ENCODE assay signal across 28 cellular contexts in the genomic region with DNA sequence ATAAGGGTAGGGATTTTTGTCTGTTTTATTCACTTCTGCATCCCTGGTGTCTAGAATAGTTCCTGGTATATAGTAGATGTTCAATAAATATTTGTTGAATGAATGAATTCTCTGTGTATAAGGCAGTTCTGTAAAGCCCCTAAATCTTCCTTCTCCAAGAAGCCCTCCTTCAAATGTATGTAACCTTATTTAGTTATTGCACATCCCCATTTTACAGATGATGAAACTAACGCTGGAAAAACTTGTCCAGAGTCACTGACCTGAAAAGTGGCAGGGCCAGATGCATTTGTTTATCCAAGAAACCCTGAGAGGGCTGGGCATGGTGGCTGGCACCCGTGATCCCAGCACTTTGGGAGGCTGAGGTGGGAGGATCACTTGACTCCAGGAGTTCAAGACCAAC. TPM values are rescaled to one million over a fixed set of nuclear protein-coding genes. Genes with fewer than 3 reads are reported as not detected.
"Had no signal": no experiment of that assay in that cellular context is flagged by ENCODE, and none has a peak within 500 bp of the region (broad histone marks: within the 10 kb centered on the region; RNA-seq: fewer than 3 reads in every experiment).

No MANE protein-coding gene starts in this region.

- H3K27me3 Mint-ChIP-seq: central memory CD8-positive, alpha-beta T cell; type B pancreatic cell had no signal

- H3K27me3 ChIP-seq: breast epithelium, dorsolateral prefrontal cortex, esophagus muscularis mucosa, ovary, testis, vagina had no signal

- H3K4me3 ChIP-seq: breast epithelium, dorsolateral prefrontal cortex, esophagus muscularis mucosa, ovary, testis, vagina had no signal

- H3K36me3 Mint-ChIP-seq: activated naive CD8-positive, alpha-beta T cell treated with anti-CD3 and anti-CD28 coated beads for 36 hours; natural killer cell treated with Interleukin-12 subunit alpha and Interleukin-12 subunit beta and Interleukin-15 and Interleukin-18, amount 100 ng/mL, for 72 hours; type B pancreatic cell had no signal

- H3K27ac ChIP-seq: breast epithelium, neutrophil, testis, vagina, VCaP had no signal

- H3K36me3 ChIP-seq: breast epithelium, neutrophil, ovary, vagina had no signal

- H3K4me3 Mint-ChIP-seq: activated CD8-positive, alpha-beta T cell treated with anti-CD3 and anti-CD28 coated beads, Interleukin-2, amount 10 ng/mL, durations not matched to agents 7 days and 5 days; activated naive CD8-positive, alpha-beta T cell treated with anti-CD3 and anti-CD28 coated beads for 36 hours; central memory CD8-positive, alpha-beta T cell; natural killer cell treated with Interleukin-12 subunit alpha and Interleukin-12 subunit beta and Interleukin-15 and Interleukin-18, amount 100 ng/mL, for 72 hours; T-helper 2 cell treated with Interferon-gamma antibody and Interleukin-4, amounts not matched to agents 5 μg/mL and 100 μg/mL, for 36 hours; type B pancreatic cell had no signal

- DNase-seq: activated CD4-positive, alpha-beta T cell treated with anti-CD3 and anti-CD28 coated beads, Interleukin-2, amount 50 U/mL, for 1 hour; activated CD4-positive, CD25-positive, alpha-beta regulatory T cell treated with anti-CD3 and anti-CD28 coated beads, Interleukin-2, amount 50 U/mL, for 72 hours; activated CD8-positive, alpha-beta T cell treated with anti-CD3 and anti-CD28 coated beads, Interleukin-2, amount 10 ng/mL, durations not matched to agents 7 days and 5 days; activated naive CD4-positive, alpha-beta T cell treated with Interleukin-2 at 50 U/mL for 16 hours; activated naive CD8-positive, alpha-beta T cell treated with anti-CD3 and anti-CD28 coated beads for 36 hours; dorsolateral prefrontal cortex; head of caudate nucleus; hypothalamus; left ventricle myocardium superior; mammary epithelial cell; midbrain; ovary; right cardiac atrium; stimulated activated CD4-positive, alpha-beta T cell treated with anti-CD3 and anti-CD28 coated beads, Interleukin-12 subunit alpha, Interleukin-12 subunit beta, amount 100 ng/mL, for 4 hours; stimulated activated CD4-positive, alpha-beta T cell treated with anti-CD3 and anti-CD28 coated beads, Interleukin-1b, Interleukin-23, amount 100 ng/mL, for 48 hours; testis had no signal

- H3K9me3 Mint-ChIP-seq: activated naive CD8-positive, alpha-beta T cell treated with anti-CD3 and anti-CD28 coated beads for 36 hours; central memory CD8-positive, alpha-beta T cell; natural killer cell treated with Interleukin-12 subunit alpha and Interleukin-12 subunit beta and Interleukin-15 and Interleukin-18, amount 100 ng/mL, for 72 hours; T-helper 2 cell treated with Interferon-gamma antibody and Interleukin-4, amounts not matched to agents 5 μg/mL and 100 μg/mL, for 36 hours; type B pancreatic cell had no signal

- H3K9me3 ChIP-seq: breast epithelium, esophagus muscularis mucosa, neutrophil, ovary, testis, vagina had no signal

- ATAC-seq: activated CD8-positive, alpha-beta T cell treated with anti-CD3 and anti-CD28 coated beads, Interleukin-2, amount 10 ng/mL, durations not matched to agents 7 days and 5 days; left ventricle myocardium superior; natural killer cell treated with Interleukin-12 subunit alpha and Interleukin-12 subunit beta and Interleukin-15 and Interleukin-18, amount 100 ng/mL, for 72 hours; right cardiac atrium had no signal

- H3K27ac Mint-ChIP-seq: activated CD8-positive, alpha-beta T cell treated with anti-CD3 and anti-CD28 coated beads, Interleukin-2, amount 10 ng/mL, durations not matched to agents 7 days and 5 days; activated naive CD8-positive, alpha-beta T cell treated with anti-CD3 and anti-CD28 coated beads for 36 hours; T-helper 2 cell treated with Interferon-gamma antibody and Interleukin-4, amounts not matched to agents 5 μg/mL and 100 μg/mL, for 36 hours had no signal

RNA-seq across cellular contexts. Expression of gene RAB25, which starts 49.3 kb away (rescaled TPM):
- total RNA-seq: esophagus muscularis mucosa; frontal cortex; left ventricle myocardium superior; natural killer cell treated with Interleukin-12 subunit alpha and Interleukin-12 subunit beta and Interleukin-15 and Interleukin-18, amount 100 ng/mL, for 72 hours; pulmonary artery endothelial cell; right cardiac atrium; skeletal muscle tissue had no signal
